In genomic region chr19:1244693-1245451, GRCh38 we compare ENCODE assay signal across 8 cellular contexts. TPM values are rescaled to one million over a fixed set of nuclear protein-coding genes. Genes with fewer than 3 reads are reported as not detected.
DNase-seq lines count a peak whose midpoint lies in the region; ATAC-seq and TF ChIP-seq lines count a peak whose summit lies in the region.
"Had no signal": no experiment of that assay in that cellular context is flagged by ENCODE, and none has a peak within 500 bp of the region (broad histone marks: within the 10 kb centered on the region; RNA-seq: fewer than 3 reads in every experiment).

No MANE protein-coding gene starts in this region.

- peak overlapping the region; percentile 71 for H3K4me3 Mint-ChIP-seq in activated naive CD8-positive, alpha-beta T cell treated with anti-CD3 and anti-CD28 coated beads, Interleukin-2, amount 10 ng/mL, durations not matched to agents 7 days and 5 days

- DNase-seq in activated naive CD8-positive, alpha-beta T cell treated with anti-CD3 and anti-CD28 coated beads, Interleukin-2, amount 10 ng/mL, durations not matched to agents 7 days and 5 days: no peak
- DNase-seq in left lobe of liver (ENCODE audit: low spot score) (peak; percentile 99), suprapubic skin (ENCODE audit: low spot score in 2 of 2) (peak in 1 of 2 donors; percentile 88), GOT3 (lab: John Stamatoyannopoulos, UW) (no peak)
- DNase-seq: NCI-H524 treated with DMSO at 0.1 percent for 48 hours had no signal

- POLR2A ChIA-PET in activated naive CD8-positive, alpha-beta T cell treated with anti-CD3 and anti-CD28 coated beads, Interleukin-2, amount 10 ng/mL, durations not matched to agents 7 days and 5 days (lab: Charles Lee): interaction anchor here (0.5 to 7.7 kb wide), 11 partner anchors 8 to 218 kb away, joined by 3 to 385 read pairs (median 4); partner anchors contain the start of genes CIRBP, FAM174C and POLR2E

- no peak for TF ChIP-seq RAD21 in Ishikawa (IDR thresholded peaks at IDR 0.05; ENCODE audit: low read depth)

- peaks cover 82% of the 10 kb centered on the region for H3K4me1 ChIP-seq in suprapubic skin

- peaks cover 2% of the 10 kb centered on the region for H3K36me3 ChIP-seq in suprapubic skin

- H3K27me3 ChIP-seq in suprapubic skin: no peaks in the 10 kb centered on the region

- 0 out of 2 replicates have a peak, but pooled peaks have one; percentile 10 for TF ChIP-seq EP300 in Ishikawa (IDR thresholded peaks at IDR 0.05; ENCODE audit: borderline replicate concordance)
- no peak for TF ChIP-seq EP300 in suprapubic skin (IDR thresholded peaks at IDR 0.05)

- no peaks in the 10 kb centered on the region for H3K27me3 Mint-ChIP-seq in activated naive CD8-positive, alpha-beta T cell treated with anti-CD3 and anti-CD28 coated beads, Interleukin-2, amount 10 ng/mL, durations not matched to agents 7 days and 5 days

- no peak for TF ChIP-seq POLR2A in suprapubic skin (IDR thresholded peaks at IDR 0.05)

- H3K36me3 Mint-ChIP-seq in activated naive CD8-positive, alpha-beta T cell treated with anti-CD3 and anti-CD28 coated beads, Interleukin-2, amount 10 ng/mL, durations not matched to agents 7 days and 5 days: no peaks in the 10 kb centered on the region

- no peaks in the 10 kb centered on the region for H3K9me3 Mint-ChIP-seq in activated naive CD8-positive, alpha-beta T cell treated with anti-CD3 and anti-CD28 coated beads, Interleukin-2, amount 10 ng/mL, durations not matched to agents 7 days and 5 days

- TF ChIP-seq CTCF in suprapubic skin (IDR thresholded peaks at IDR 0.05): no peak

- under 1% methylated on average over 23 of the region's 31 CpGs for WGBS in suprapubic skin

- ATAC-seq in activated naive CD8-positive, alpha-beta T cell treated with anti-CD3 and anti-CD28 coated beads, Interleukin-2, amount 10 ng/mL, durations not matched to agents 7 days and 5 days (ENCODE audit: low read depth): no peak
- ATAC-seq in left lobe of liver (peak; percentile 37), GM21528 (IDR thresholded peaks at IDR 0.05; ENCODE audit: low FRiP score, unreplicated experiment) (no peak), GM18520 (IDR thresholded peaks at IDR 0.05; ENCODE audit: unreplicated experiment) (no peak)

- H3K27ac ChIP-seq in suprapubic skin: peak overlapping the region; percentile 88

- peaks cover 15% of the 10 kb centered on the region for H3K4me1 Mint-ChIP-seq in activated naive CD8-positive, alpha-beta T cell treated with anti-CD3 and anti-CD28 coated beads, Interleukin-2, amount 10 ng/mL, durations not matched to agents 7 days and 5 days

- no peaks in the 10 kb centered on the region for H3K9me3 ChIP-seq in suprapubic skin

- H3K4me3 ChIP-seq in suprapubic skin: peak overlapping the region; percentile 42

- H3K27ac Mint-ChIP-seq in activated naive CD8-positive, alpha-beta T cell treated with anti-CD3 and anti-CD28 coated beads, Interleukin-2, amount 10 ng/mL, durations not matched to agents 7 days and 5 days: peak overlapping the region; percentile 83

TF ChIP-seq in Ishikawa, 13 proteins besides CTCF, POLR2A, EP300 and RAD21:
- no peak for TF ChIP-seq USF1 (IDR thresholded peaks at IDR 0.05)
- TF ChIP-seq TAF1 (IDR thresholded peaks at IDR 0.05; ENCODE audit: low read depth): no peak
- no peak for TF ChIP-seq CEBPB (IDR thresholded peaks at IDR 0.05)
- TF ChIP-seq ZBTB7A (IDR thresholded peaks at IDR 0.05; ENCODE audit: low read depth): peak; percentile 4; the same call in 1 of the 2 replicates
- TF ChIP-seq YY1 (IDR thresholded peaks at IDR 0.05; ENCODE audit: low read depth): no peak
- TF ChIP-seq FOXM1 (IDR thresholded peaks at IDR 0.05; ENCODE audit: borderline replicate concordance, low read depth): no peak
- peak; percentile 44 for TF ChIP-seq NFIC (IDR thresholded peaks at IDR 0.05)
- no peak for TF ChIP-seq CREB1 (IDR thresholded peaks at IDR 0.05; ENCODE audit: low read depth)
- no peak; the same call in 1 of the 2 replicates for TF ChIP-seq EGR1 (IDR thresholded peaks at IDR 0.05)
- TF ChIP-seq REST (IDR thresholded peaks at IDR 0.05; ENCODE audit: low read depth): no peak
- TF ChIP-seq MAX (IDR thresholded peaks at IDR 0.05): no peak
- TF ChIP-seq TCF12 (IDR thresholded peaks at IDR 0.05; ENCODE audit: low read depth): peak; percentile 28; the same call in 1 of the 2 replicates
- no peak for TF ChIP-seq TEAD4 (IDR thresholded peaks at IDR 0.05)

RNA-seq across cellular contexts. Expression of gene ATP5F1D, which starts 3.3 kb away (rescaled TPM):
- total RNA-seq in activated naive CD8-positive, alpha-beta T cell treated with anti-CD3 and anti-CD28 coated beads, Interleukin-2, amount 10 ng/mL, durations not matched to agents 7 days and 5 days: 100 to 1,000 TPM; 157 to 161 TPM
- total RNA-seq in left lobe of liver (282 TPM), suprapubic skin (100 to 1,000 TPM; 102 to 205 (median 137) TPM)

RNA-seq across cellular contexts. Expression of gene MIDN, which starts 3.5 kb away (rescaled TPM):
- 10 to 100 TPM; 75.2 to 80.7 TPM for total RNA-seq in activated naive CD8-positive, alpha-beta T cell treated with anti-CD3 and anti-CD28 coated beads, Interleukin-2, amount 10 ng/mL, durations not matched to agents 7 days and 5 days
- total RNA-seq in left lobe of liver: 51.7 TPM
- total RNA-seq in suprapubic skin: 100 to 1,000 TPM in 2 of 4 donors, 10 to 100 TPM in 2; 89.0 to 153 (median 105) TPM

RNA-seq across cellular contexts. Expression of gene CBARP, which starts 7.1 kb away (rescaled TPM):
- total RNA-seq in activated naive CD8-positive, alpha-beta T cell treated with anti-CD3 and anti-CD28 coated beads, Interleukin-2, amount 10 ng/mL, durations not matched to agents 7 days and 5 days: under 1 TPM; 0.14 to 0.17 TPM
- 0.38 TPM for total RNA-seq in left lobe of liver
- total RNA-seq in suprapubic skin: 1 to 10 TPM; 2.9 to 8.6 (median 5.1) TPM

RNA-seq across cellular contexts. Expression of gene CIRBP, which starts 24.3 kb away (rescaled TPM):
- 100 to 1,000 TPM; 327 to 342 TPM for total RNA-seq in activated naive CD8-positive, alpha-beta T cell treated with anti-CD3 and anti-CD28 coated beads, Interleukin-2, amount 10 ng/mL, durations not matched to agents 7 days and 5 days
- total RNA-seq in left lobe of liver (125 TPM), suprapubic skin (100 to 1,000 TPM; 338 to 672 (median 451) TPM)

RNA-seq across cellular contexts. Expression of gene FAM174C, which starts 30.5 kb away (rescaled TPM):
- total RNA-seq in activated naive CD8-positive, alpha-beta T cell treated with anti-CD3 and anti-CD28 coated beads, Interleukin-2, amount 10 ng/mL, durations not matched to agents 7 days and 5 days: 10 to 100 TPM; 44.5 to 48.3 TPM
- total RNA-seq in left lobe of liver: 48.0 TPM
- 10 to 100 TPM; 44.3 to 72.5 (median 58.2) TPM for total RNA-seq in suprapubic skin
